Comparison of ENCODE assay signal across 14 cellular contexts in the genomic region with DNA sequence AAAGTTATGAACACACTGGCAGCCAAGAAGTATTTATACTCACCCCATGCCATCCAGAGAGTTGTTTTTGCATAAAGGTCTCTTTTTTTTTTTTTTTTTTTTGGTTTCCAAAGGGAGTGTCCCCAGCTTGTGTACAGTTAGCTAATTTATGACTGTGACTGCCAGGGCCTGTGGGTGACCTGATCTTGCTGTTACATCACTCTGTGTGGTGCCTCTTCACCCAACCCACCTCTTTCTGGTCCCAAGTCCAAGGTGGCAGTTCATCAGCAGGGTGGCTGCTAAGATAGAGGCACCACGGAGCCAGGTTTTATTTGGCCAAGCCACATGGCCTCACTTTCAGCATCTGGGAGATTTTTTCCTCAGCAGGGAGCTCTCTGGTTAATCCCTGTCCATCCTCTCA.
"Had no signal": no experiment of that assay in that cellular context is flagged by ENCODE, and none has a peak within 500 bp of the region (broad histone marks: within the 10 kb centered on the region; RNA-seq: fewer than 3 reads in every experiment).

A gene (minus strand): TSS at position 8 of the 400 bp plus-strand sequence. CDS start 1,720 bp downstream, outside the sequence.

- H3K4me3 ChIP-seq: gastroesophageal sphincter, right atrium auricular region, suprapubic skin, upper lobe of right lung had no signal

- FAIRE-seq: kidney had no signal

- H3K4me1 ChIP-seq: parathyroid adenoma, right atrium auricular region had no signal

- H3K36me3 ChIP-seq: gastroesophageal sphincter, right atrium auricular region, suprapubic skin, upper lobe of right lung had no signal

- H3K9me3 ChIP-seq: gastroesophageal sphincter, right atrium auricular region, suprapubic skin, upper lobe of right lung had no signal

- H3K27me3 ChIP-seq: right atrium auricular region, suprapubic skin, upper lobe of right lung had no signal

- DNase-seq: activated CD4-positive, alpha-beta T cell treated with anti-CD3 and anti-CD28 coated beads, Interleukin-2, amount 50 U/mL, for 4 hours; activated gamma-delta T cell; activated T-cell treated with anti-CD3 and anti-CD28 coated beads, Interleukin-2, amount 50 U/mL, for 24 hours; amygdala; kidney; naive B cell; stimulated activated CD4-positive, alpha-beta T cell treated with anti-CD3 and anti-CD28 coated beads, Interleukin-1b, Interleukin-23, amount 100 ng/mL, for 48 hours; stimulated activated naive B cell treated with anti-CD40 and anti-IgM and Interleukin-4, amounts not matched to agents 10 μg/mL and 1 μg/mL and 100 μg/mL, for 72 hours; upper lobe of right lung had no signal

- ATAC-seq: activated CD4-positive, CD25-positive, alpha-beta regulatory T cell treated with anti-CD3 and anti-CD28 coated beads, Interleukin-2, amount 50 U/mL, for 24 hours; gastroesophageal sphincter; upper lobe of right lung had no signal

- H3K27ac ChIP-seq: gastroesophageal sphincter, parathyroid adenoma, right atrium auricular region, suprapubic skin, upper lobe of right lung had no signal
